In the genomic region with DNA sequence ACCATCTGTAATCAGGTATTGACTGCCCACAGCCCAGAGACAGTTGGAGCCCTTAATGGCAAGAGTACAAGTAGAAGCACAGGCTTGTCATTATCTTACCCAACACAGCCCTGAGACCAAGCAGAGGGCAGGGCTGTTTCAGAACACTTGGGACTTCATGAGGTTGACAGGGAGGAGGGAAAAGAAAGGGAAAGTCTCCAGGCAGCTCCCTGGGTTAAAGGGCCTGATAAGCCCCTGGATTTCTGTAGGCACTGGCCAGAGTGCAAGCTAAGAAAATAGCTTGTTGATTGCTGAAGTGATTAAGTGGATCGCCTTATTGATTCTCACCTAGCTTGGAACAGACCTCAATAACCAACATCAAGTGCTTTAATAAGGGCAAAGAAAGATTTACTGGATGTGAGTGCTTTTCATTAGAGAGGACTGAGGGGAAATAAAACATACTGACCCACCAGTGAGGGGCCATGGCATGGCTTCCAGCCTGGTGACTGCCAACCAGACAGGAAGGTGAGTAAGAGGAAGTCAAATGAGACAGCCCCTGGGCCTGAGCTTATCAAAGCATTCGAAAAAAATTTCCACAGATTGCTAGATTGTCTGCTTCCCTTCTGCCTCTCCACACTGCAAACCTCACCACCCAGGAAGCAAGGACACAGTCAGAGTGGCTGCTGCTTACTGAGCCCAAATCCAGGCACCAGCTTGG, we compare ENCODE assay signal across 15 cellular contexts.
DNase-seq lines count a peak whose midpoint lies in the region; ATAC-seq and TF ChIP-seq lines count a peak whose summit lies in the region.
"Had no signal": no experiment of that assay in that cellular context is flagged by ENCODE, and none has a peak within 500 bp of the region (broad histone marks: within the 10 kb centered on the region; RNA-seq: fewer than 3 reads in every experiment).

No MANE protein-coding gene starts in this region.

- peaks cover 9% of the 10 kb centered on the region for H3K9me3 Mint-ChIP-seq in chondrocyte (ENCODE audit: low read depth)
- peaks cover 0 to 2% of the 10 kb centered on the region in 2 donors for H3K9me3 Mint-ChIP-seq in natural killer cell
- H3K9me3 Mint-ChIP-seq in endodermal cell: peaks cover 31% of the 10 kb centered on the region

- no peak for TF ChIP-seq CTCF in NB4 (IDR thresholded peaks at IDR 0.05; ENCODE audit: low read depth, low read length)
- no peak for TF ChIP-seq CTCF in chondrocyte (IDR thresholded peaks at IDR 0.05)
- no peak for TF ChIP-seq CTCF in natural killer cell (IDR thresholded peaks at IDR 0.05)
- TF ChIP-seq CTCF in endodermal cell (conservative IDR thresholded peaks at IDR 0.05): no peak

- H3K36me3 ChIP-seq in endodermal cell (ENCODE audit: control insufficient read depth, insufficient read depth, low read length): no peaks in the 10 kb centered on the region

- ATAC-seq in natural killer cell (peak in 2 of 3 donors; percentile 44 to 45), esophagus mucosa (no peak)

- intact Hi-C loops in natural killer cell (cut with micrococcal nuclease): no loop called here

- H3K27me3 Mint-ChIP-seq in chondrocyte (ENCODE audit: low read depth) (no peaks in the 10 kb centered on the region), natural killer cell (ENCODE audit: low read depth in 2 of 2) (peaks cover 14 to 42% of the 10 kb centered on the region in 2 donors), endodermal cell (ENCODE audit: insufficient read depth) (peaks cover 5% of the 10 kb centered on the region)

- H3K27me3 ChIP-seq in endodermal cell (ENCODE audit: control insufficient read depth, insufficient read depth, low read length, poor library complexity, severe bottlenecking): peaks cover 15% of the 10 kb centered on the region

- H3K4me3 Mint-ChIP-seq in chondrocyte (ENCODE audit: unreplicated experiment): no peak overlapping the region
- no peak overlapping the region for H3K4me3 Mint-ChIP-seq in natural killer cell
- H3K4me3 Mint-ChIP-seq in endodermal cell: no peak overlapping the region
- H3K4me3 Mint-ChIP-seq: H9; stimulated activated naive CD8-positive, alpha-beta T cell treated with anti-CD3 and anti-CD28 coated beads, Interleukin-15, Interleukin-2, amounts not matched to agents 100 ng/mL and 50 ng/mL, for 24 hours had no signal

- DNase-seq in ELR (ENCODE audit: low read depth) (peak; percentile 45), NB4 (ENCODE audit: low read depth) (peak; percentile 10), chondrocyte (ENCODE audit: low spot score) (no peak), natural killer cell (no peak), T1000 (lab: John Stamatoyannopoulos, UW) (no peak), HuH-7 (ENCODE audit: low spot score) (no peak), endodermal cell (no peak)
- DNase-seq: amniotic stem cell, C1 segment of cervical spinal cord, H9, islet precursor cell, NCI-H1417 treated with DMSO at 0.1 percent for 48 hours, NCI-H526 treated with DMSO at 0.1 percent for 48 hours had no signal

- H3K9ac ChIP-seq in endodermal cell (ENCODE audit: extremely low read depth, low read length, poor library complexity, severe bottlenecking): no peak overlapping the region

- H3K36me3 Mint-ChIP-seq in chondrocyte (ENCODE audit: low read depth): peaks cover 8% of the 10 kb centered on the region
- no peaks in the 10 kb centered on the region for H3K36me3 Mint-ChIP-seq in natural killer cell
- H3K36me3 Mint-ChIP-seq in endodermal cell (ENCODE audit: low read depth): peaks cover 6% of the 10 kb centered on the region

- peaks cover 18% of the 10 kb centered on the region for H3K9me3 ChIP-seq in endodermal cell (ENCODE audit: control insufficient read depth, low read length)

- no peak for TF ChIP-seq POLR2A in NB4 (IDR thresholded peaks at IDR 0.05; ENCODE audit: extremely low read depth, insufficient read length)

- H3K4me1 Mint-ChIP-seq in chondrocyte (ENCODE audit: low read depth) (peaks cover 62% of the 10 kb centered on the region), natural killer cell (peaks cover 6 to 13% of the 10 kb centered on the region in 2 donors), endodermal cell (peaks cover 2% of the 10 kb centered on the region)

- H3K27ac ChIP-seq in endodermal cell (ENCODE audit: low read depth, low read length): no peak overlapping the region

- peak overlapping the region; percentile 73 for H3K27ac Mint-ChIP-seq in chondrocyte (ENCODE audit: unreplicated experiment)
- no peak overlapping the region for H3K27ac Mint-ChIP-seq in natural killer cell
- no peak overlapping the region for H3K27ac Mint-ChIP-seq in endodermal cell
- H3K27ac Mint-ChIP-seq: H9; stimulated activated naive CD8-positive, alpha-beta T cell treated with anti-CD3 and anti-CD28 coated beads, Interleukin-15, Interleukin-2, amounts not matched to agents 100 ng/mL and 50 ng/mL, for 24 hours had no signal

- no peaks in the 10 kb centered on the region for H3K4me1 ChIP-seq in endodermal cell (ENCODE audit: control insufficient read depth, insufficient read depth, low read length)

- 95% methylated on average over 2 of the region's 2 CpGs; no CpG with 5 or more reads in 1 of the 2 experiments for WGBS in endodermal cell (ENCODE audit: insufficient coverage in 1 of 2, insufficient read length in 1 of 2), 2 experiments

- H3K4me3 ChIP-seq in NB4 (ENCODE audit: low read depth, low read length) (no peak overlapping the region), endodermal cell (ENCODE audit: low read length) (no peak overlapping the region)

Comparison
In these comparisons a context has a peak if more than half of its experiments do, and no peak if none do; other contexts are left out.
1. DNase-seq: peak in ELR (single experiment) and NB4 (single experiment); none in chondrocyte (single experiment), natural killer cell (single experiment), T1000 (single experiment), HuH-7 (single experiment) and endodermal cell (single experiment).